15 cellular contexts compared by ENCODE assay signal in genomic region chr11:113174862-113175261, GRCh38.
"Had no signal": no experiment of that assay in that cellular context is flagged by ENCODE, and none has a peak within 500 bp of the region (broad histone marks: within the 10 kb centered on the region; RNA-seq: fewer than 3 reads in every experiment).

No MANE protein-coding gene starts in this region.

- H3K36me3 ChIP-seq: lower lobe of right lung, tibial nerve, uterus had no signal

- H3K27ac ChIP-seq: coronary artery, lower lobe of right lung, parathyroid adenoma, tibial nerve, uterus had no signal

- H3K4me3 ChIP-seq: coronary artery, lower lobe of right lung, tibial nerve, uterus had no signal

- H2AFZ ChIP-seq: parathyroid adenoma had no signal

- DNase-seq: activated CD4-positive, alpha-beta T cell treated with anti-CD3 and anti-CD28 coated beads, Interleukin-2, amount 10 ng/mL, durations not matched to agents 24 days and 14 days; activated CD8-positive, alpha-beta T cell treated with anti-CD3 and anti-CD28 coated beads for 36 hours; activated naive CD4-positive, alpha-beta T cell treated with Interleukin-2 at 50 U/mL for 16 hours; activated naive CD8-positive, alpha-beta T cell treated with anti-CD3 and anti-CD28 coated beads, Interleukin-2, amount 10 ng/mL, durations not matched to agents 7 days and 5 days; activated T-cell treated with anti-CD3 and anti-CD28 coated beads, Interleukin-2, amount 50 U/mL, for 24 hours; lower lobe of right lung; stimulated activated CD4-positive, alpha-beta T cell treated with anti-CD3 and anti-CD28 coated beads, Interleukin-12 subunit alpha, Interleukin-12 subunit beta, amount 100 ng/mL, for 4 hours; stimulated activated CD4-positive, alpha-beta T cell treated with anti-CD3 and anti-CD28 coated beads, Interleukin-1b, Interleukin-23, amount 100 ng/mL, for 48 hours; stimulated activated naive CD4-positive, alpha-beta T cell treated with Interleukin-2 at 50 U/mL for 16 hours; substantia nigra; uterus had no signal

- ATAC-seq: activated CD8-positive, alpha-beta T cell treated with anti-CD3 and anti-CD28 coated beads for 36 hours; lower lobe of right lung; natural killer cell treated with Interleukin-12 subunit alpha and Interleukin-12 subunit beta and Interleukin-15 and Interleukin-18, amount 100 ng/mL, for 72 hours had no signal

- H3K9me3 ChIP-seq: lower lobe of right lung, tibial nerve, uterus had no signal

- H3K79me2 ChIP-seq: parathyroid adenoma had no signal

- H3K9ac ChIP-seq: parathyroid adenoma had no signal

- H3K4me1 ChIP-seq: lower lobe of right lung, parathyroid adenoma had no signal

- H3K27me3 ChIP-seq: tibial nerve, uterus had no signal
